In genomic region chr12:795305-795704, GRCh38 we compare ENCODE assay signal across 8 cellular contexts.
DNase-seq lines count a peak whose midpoint lies in the region; ATAC-seq and TF ChIP-seq lines count a peak whose summit lies in the region.

No MANE protein-coding gene starts in this region.

- no peak overlapping the region for H2AFZ ChIP-seq in MM.1S (ENCODE audit: low read length)

- no peaks in the 10 kb centered on the region for H3K9me3 ChIP-seq in MM.1S (replicated peaks; ENCODE audit: insufficient read depth, low read length)

- H3F3A ChIP-seq in MM.1S (ENCODE audit: insufficient read depth, low read length) = no peaks in the 10 kb centered on the region

- H3K79me2 ChIP-seq in MM.1S (ENCODE audit: low read length) = peaks cover 97% of the 10 kb centered on the region

- DNase-seq in GF-D8 (lab: John Stamatoyannopoulos, UW) (peak; percentile 59), amniotic stem cell (lab: John Stamatoyannopoulos, UW) (no peak), MM.1S (no peak)
- peak; percentile 76 for DNase-seq in activated naive CD4-positive, alpha-beta T cell treated with Interleukin-2 at 50 U/mL for 16 hours
- peak; percentile 18 to 68 (median 46) for DNase-seq in stimulated activated CD4-positive, alpha-beta T cell treated with anti-CD3 and anti-CD28 coated beads, Interleukin-1b, Interleukin-23, amount 100 ng/mL, for 24 hours (ENCODE audit: low read depth in 4 of 4, low spot score in 1 of 4)

- no peak overlapping the region for H3K4me2 ChIP-seq in MM.1S (ENCODE audit: low read depth, low read length)

- H3K4me1 Mint-ChIP-seq in T-helper 1 cell treated with Interleukin-12 subunit alpha and Interleukin-12 subunit beta and Interleukin-4 antibody, amounts not matched to agents 30 μg/mL and 1 μg/mL, for 36 hours (ENCODE audit: low read depth) = peaks cover 43% of the 10 kb centered on the region

- ATAC-seq in HG02938 (IDR thresholded peaks at IDR 0.05; ENCODE audit: unreplicated experiment) (no peak), HG03135 (IDR thresholded peaks at IDR 0.05; ENCODE audit: unreplicated experiment) (no peak)

- peaks cover 26% of the 10 kb centered on the region for H3K36me3 Mint-ChIP-seq in T-helper 1 cell treated with Interleukin-12 subunit alpha and Interleukin-12 subunit beta and Interleukin-4 antibody, amounts not matched to agents 30 μg/mL and 1 μg/mL, for 36 hours (ENCODE audit: low read depth)

- H4K20me1 ChIP-seq in MM.1S (ENCODE audit: insufficient read depth, low read length) = peaks cover 23% of the 10 kb centered on the region

- no peak overlapping the region for H3K9ac ChIP-seq in MM.1S (ENCODE audit: low read length)

- no peaks in the 10 kb centered on the region for H3K36me3 ChIP-seq in MM.1S (replicated peaks; ENCODE audit: insufficient read depth, low read length)

- no peak overlapping the region for H3K27ac ChIP-seq in MM.1S (ENCODE audit: low read length)

- H3K9me2 ChIP-seq in MM.1S (replicated peaks; ENCODE audit: insufficient read depth, low read length) = no peaks in the 10 kb centered on the region

- no peaks in the 10 kb centered on the region for H3K27me3 Mint-ChIP-seq in T-helper 1 cell treated with Interleukin-12 subunit alpha and Interleukin-12 subunit beta and Interleukin-4 antibody, amounts not matched to agents 30 μg/mL and 1 μg/mL, for 36 hours (ENCODE audit: low read depth)

- H3K27me3 ChIP-seq in MM.1S (replicated peaks; ENCODE audit: insufficient read depth, low read length) = no peaks in the 10 kb centered on the region

- no peak for TF ChIP-seq CTCF in MM.1S (IDR thresholded peaks at IDR 0.05; ENCODE audit: low read length)

- no peak overlapping the region for H3K4me3 Mint-ChIP-seq in T-helper 1 cell treated with Interleukin-12 subunit alpha and Interleukin-12 subunit beta and Interleukin-4 antibody, amounts not matched to agents 30 μg/mL and 1 μg/mL, for 36 hours

- H3K9me3 Mint-ChIP-seq in T-helper 1 cell treated with Interleukin-12 subunit alpha and Interleukin-12 subunit beta and Interleukin-4 antibody, amounts not matched to agents 30 μg/mL and 1 μg/mL, for 36 hours = no peaks in the 10 kb centered on the region

- peak overlapping the region; percentile 60 for H3K27ac Mint-ChIP-seq in T-helper 1 cell treated with Interleukin-12 subunit alpha and Interleukin-12 subunit beta and Interleukin-4 antibody, amounts not matched to agents 30 μg/mL and 1 μg/mL, for 36 hours

- no peak overlapping the region for H3K4me3 ChIP-seq in MM.1S (ENCODE audit: low read length)

- H3K4me1 ChIP-seq in MM.1S (ENCODE audit: low read length) = no peaks in the 10 kb centered on the region

Comparison
In these comparisons a context has a peak if more than half of its experiments do, and no peak if none do; other contexts are left out.
1. DNase-seq: peak in GF-D8 (single experiment), activated naive CD4-positive, alpha-beta T cell treated with Interleukin-2 at 50 U/mL for 16 hours (single experiment) and stimulated activated CD4-positive, alpha-beta T cell treated with anti-CD3 and anti-CD28 coated beads, Interleukin-1b, Interleukin-23, amount 100 ng/mL, for 24 hours (4 of 4); none in amniotic stem cell (single experiment) and MM.1S (single experiment).